20 cellular contexts compared by ENCODE assay signal in genomic region chr19:5349041-5349440, GRCh38. TPM values are rescaled to one million over a fixed set of nuclear protein-coding genes. Genes with fewer than 3 reads are reported as not detected.
DNase-seq lines count a peak whose midpoint lies in the region; ATAC-seq and TF ChIP-seq lines count a peak whose summit lies in the region.
"Had no signal": no experiment of that assay in that cellular context is flagged by ENCODE, and none has a peak within 500 bp of the region (broad histone marks: within the 10 kb centered on the region; RNA-seq: fewer than 3 reads in every experiment).

No MANE protein-coding gene starts in this region.

- H3K4me3 Mint-ChIP-seq in Calu3 (ENCODE audit: low read depth, unreplicated experiment) (no peak overlapping the region), HFFc6 (no peak overlapping the region), WTC11 (no peak overlapping the region)
- H3K4me3 Mint-ChIP-seq in stimulated activated naive CD8-positive, alpha-beta T cell treated with anti-CD3 and anti-CD28 coated beads, Interleukin-15, amount 100 ng/mL, for 72 hours: no peak overlapping the region
- H3K4me3 Mint-ChIP-seq: activated T-cell treated with anti-CD3 and anti-CD28 coated beads, Interleukin-2, amount 50 U/mL, for 24 hours; IgD-negative memory B cell had no signal

- TF ChIP-seq CTCF in Calu3 (IDR thresholded peaks at IDR 0.05; ENCODE audit: unreplicated experiment): no peak
- TF ChIP-seq CTCF in HFFc6 (IDR thresholded peaks at IDR 0.05): peak; percentile 36; the same call in 1 of the 2 replicates
- TF ChIP-seq CTCF in WTC11 (IDR thresholded peaks at IDR 0.05): no peak

- H3K27ac ChIP-seq in substantia nigra (ENCODE audit: low read depth, low read length, poor library complexity, severe bottlenecking): no peak overlapping the region
- H3K27ac ChIP-seq: BLaER1 treated with 17β-estradiol and CSF1 and Interleukin-3, amounts not matched to agents 10 nM and 100 nM; breast epithelium; thoracic aorta had no signal

- DNase-seq in Calu3: peak; percentile 12
- no peak for DNase-seq in HFFc6
- peak; percentile 37 for DNase-seq in WTC11 (ENCODE audit: low spot score)
- DNase-seq in myocyte (ENCODE audit: low read depth): peak; percentile 32
- no peak for DNase-seq in substantia nigra (lab: John Stamatoyannopoulos, UW)
- DNase-seq in stimulated activated naive CD8-positive, alpha-beta T cell treated with anti-CD3 and anti-CD28 coated beads, Interleukin-15, amount 100 ng/mL, for 72 hours: no peak
- DNase-seq: activated T-cell treated with anti-CD3 and anti-CD28 coated beads, Interleukin-2, amount 50 U/mL, for 24 hours; DMS53; islet precursor cell; midbrain; nucleus accumbens; stimulated activated CD4-positive, alpha-beta T cell treated with anti-CD3 and anti-CD28 coated beads, Interleukin-4, amount 100 ng/mL, for 1 hour; stimulated activated CD8-positive, alpha-beta memory T cell treated with anti-CD3 and anti-CD28 coated beads, Interleukin-4, amount 100 ng/mL, for 48 hours had no signal

- peaks cover under 1% of the 10 kb centered on the region for H3K27me3 Mint-ChIP-seq in Calu3 (ENCODE audit: unreplicated experiment)
- H3K27me3 Mint-ChIP-seq in HFFc6 (ENCODE audit: insufficient read depth): peaks cover 20% of the 10 kb centered on the region
- peaks cover 29% of the 10 kb centered on the region for H3K27me3 Mint-ChIP-seq in WTC11 (ENCODE audit: low read depth)
- H3K27me3 Mint-ChIP-seq in stimulated activated naive CD8-positive, alpha-beta T cell treated with anti-CD3 and anti-CD28 coated beads, Interleukin-15, amount 100 ng/mL, for 72 hours: peaks cover 51% of the 10 kb centered on the region

- H3K27ac Mint-ChIP-seq in Calu3 (ENCODE audit: unreplicated experiment) (no peak overlapping the region), HFFc6 (no peak overlapping the region), WTC11 (no peak overlapping the region)
- no peak overlapping the region for H3K27ac Mint-ChIP-seq in stimulated activated naive CD8-positive, alpha-beta T cell treated with anti-CD3 and anti-CD28 coated beads, Interleukin-15, amount 100 ng/mL, for 72 hours
- H3K27ac Mint-ChIP-seq: activated naive CD4-positive, alpha-beta T cell treated with anti-CD3 and anti-CD28 coated beads, Interleukin-2, amount 50 U/mL, for 72 hours; activated T-cell treated with anti-CD3 and anti-CD28 coated beads, Interleukin-2, amount 50 U/mL, for 24 hours; IgD-negative memory B cell had no signal

- H3K36me3 Mint-ChIP-seq in Calu3 (ENCODE audit: insufficient read depth, unreplicated experiment) (no peaks in the 10 kb centered on the region), HFFc6 (ENCODE audit: low read depth) (peaks cover 5% of the 10 kb centered on the region; the same call in 1 of the 2 replicates), WTC11 (0 out of 2 replicates have a peak, but pooled peaks cover 4% of the 10 kb centered on the region)

- no peaks in the 10 kb centered on the region for H3K9me3 Mint-ChIP-seq in Calu3 (ENCODE audit: low read depth, unreplicated experiment)
- H3K9me3 Mint-ChIP-seq in HFFc6: no peaks in the 10 kb centered on the region; the same call in 1 of the 2 replicates
- peaks cover 12% of the 10 kb centered on the region for H3K9me3 Mint-ChIP-seq in WTC11
- peaks cover 0 to 5% of the 10 kb centered on the region in 2 donors for H3K9me3 Mint-ChIP-seq in stimulated activated naive CD8-positive, alpha-beta T cell treated with anti-CD3 and anti-CD28 coated beads, Interleukin-15, amount 100 ng/mL, for 72 hours
- H3K9me3 Mint-ChIP-seq: activated T-cell treated with anti-CD3 and anti-CD28 coated beads, Interleukin-2, amount 50 U/mL, for 24 hours had no signal

- ATAC-seq in WTC11 (peak; percentile 63), HG02610 (IDR thresholded peaks at IDR 0.05; ENCODE audit: unreplicated experiment) (no peak)
- ATAC-seq in stimulated activated naive CD8-positive, alpha-beta T cell treated with anti-CD3 and anti-CD28 coated beads, Interleukin-15, amount 100 ng/mL, for 72 hours: no peak
- ATAC-seq: activated naive CD4-positive, alpha-beta T cell treated with anti-CD3 and anti-CD28 coated beads, Interleukin-2, amount 50 U/mL, for 72 hours; esophagus mucosa had no signal

- BruUV-seq in Calu3 (replicated peaks; lab: Mats Ljungman, UMichigan): no TSS peak

- peaks cover 18% of the 10 kb centered on the region for H3K4me1 Mint-ChIP-seq in Calu3 (ENCODE audit: low read depth, unreplicated experiment)
- peaks cover 12% of the 10 kb centered on the region for H3K4me1 Mint-ChIP-seq in HFFc6 (ENCODE audit: low read depth)
- peaks cover 13% of the 10 kb centered on the region for H3K4me1 Mint-ChIP-seq in WTC11
- peaks cover 12% of the 10 kb centered on the region for H3K4me1 Mint-ChIP-seq in stimulated activated naive CD8-positive, alpha-beta T cell treated with anti-CD3 and anti-CD28 coated beads, Interleukin-15, amount 100 ng/mL, for 72 hours
- H3K4me1 Mint-ChIP-seq: IgD-negative memory B cell had no signal

- POLR2A ChIA-PET in WTC11 (lab: Charles Lee): no interaction called here

- CTCF ChIA-PET in Calu3 (lab: Charles Lee) (interaction anchor here (0.7 kb wide), 1 partner anchor 438 kb away, joined by 6 read pairs; no protein-coding TSS in a partner anchor), WTC11 (lab: Charles Lee) (interaction anchor here (0.6 to 1.6 kb wide), 4 partner anchors 16 to 171 kb away, joined by 3 to 9 read pairs (median 4); no protein-coding TSS in a partner anchor)

- intact Hi-C loops in Calu3 (cut with micrococcal nuclease; ENCODE audit: unreplicated experiment): no loop called here

TF ChIP-seq in WTC11, 78 proteins besides CTCF, POLR2A, EP300 and RAD21 (continues in another document):
- TF ChIP-seq MAX (CRISPR knock-in tag; IDR thresholded peaks at IDR 0.05) (no peak), IRF1 (CRISPR knock-in tag; IDR thresholded peaks at IDR 0.05) (no peak), SP1 (CRISPR knock-in tag; conservative IDR thresholded peaks at IDR 0.05) (no peak), EMX1 (CRISPR knock-in tag; IDR thresholded peaks at IDR 0.05) (no peak), PRDM15 (CRISPR knock-in tag; IDR thresholded peaks at IDR 0.05) (no peak), ZNF219 (CRISPR knock-in tag; IDR thresholded peaks at IDR 0.05; ENCODE audit: borderline replicate concordance) (no peak), FOXP1 (CRISPR knock-in tag; IDR thresholded peaks at IDR 0.05; ENCODE audit: borderline replicate concordance) (no peak), MLX (CRISPR knock-in tag; IDR thresholded peaks at IDR 0.05) (no peak), TEAD4 (CRISPR knock-in tag; IDR thresholded peaks at IDR 0.05) (no peak), ZNF423 (CRISPR knock-in tag; IDR thresholded peaks at IDR 0.05) (no peak), ZNF263 (CRISPR knock-in tag; IDR thresholded peaks at IDR 0.05; ENCODE audit: low read depth) (no peak), ESRRA (CRISPR knock-in tag; IDR thresholded peaks at IDR 0.05; ENCODE audit: borderline replicate concordance) (no peak)

RNA-seq across cellular contexts. Expression of gene PTPRS, which starts 8.4 kb away (rescaled TPM):
- total RNA-seq in Calu3 (2022): 91.4 and 93.0 TPM in 2 replicates
- 100 to 1,000 TPM in 2 of 6 experiments, 10 to 100 TPM in 4; 78.4 to 102 (median 96.8) TPM for total RNA-seq in HFFc6 (2021; fragmentation: NEBNext Ultra II Directional; extraction: Animal tissue kit (Norgen Biotek cat#: 25700))
- total RNA-seq in WTC11 (2021): 201 to 253 TPM (median 244 TPM) in 3 replicates
- total RNA-seq in myocyte: 104 and 161 TPM in 2 replicates
- 27.8 TPM for polyA plus RNA-seq in myocyte (2012)

Comparison
In these comparisons a context has a peak if more than half of its experiments do, and no peak if none do; other contexts are left out.
1. DNase-seq: peak in Calu3 (single experiment), WTC11 (single experiment) and myocyte (single experiment); none in HFFc6 (single experiment), substantia nigra (0 of 49) and stimulated activated naive CD8-positive, alpha-beta T cell treated with anti-CD3 and anti-CD28 coated beads, Interleukin-15, amount 100 ng/mL, for 72 hours (0 of 2).